Comparison of ENCODE assay signal across 17 cellular contexts in the genomic region with DNA sequence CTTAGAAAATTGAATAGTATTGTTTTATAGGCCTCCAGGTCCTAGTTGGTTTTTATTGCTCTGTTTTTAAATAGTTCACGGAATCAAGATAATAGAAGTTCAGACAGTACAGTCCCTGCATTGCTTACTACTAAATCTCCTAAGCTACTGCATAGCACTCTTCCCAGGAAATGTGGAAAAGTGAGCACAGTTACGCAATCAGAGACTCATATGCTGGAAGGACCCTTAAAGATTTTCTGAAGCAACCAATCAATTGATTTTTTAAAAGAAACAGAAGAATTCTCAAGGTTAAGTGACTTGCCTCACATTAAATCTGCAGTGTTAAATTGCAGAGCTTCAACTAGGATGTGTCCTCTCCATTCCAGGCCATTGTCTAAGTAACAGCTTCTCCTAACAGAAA. TPM values are rescaled to one million over a fixed set of nuclear protein-coding genes. Genes with fewer than 3 reads are reported as not detected.
DNase-seq lines count a peak whose midpoint lies in the region; ATAC-seq and TF ChIP-seq lines count a peak whose summit lies in the region.
"Had no signal": no experiment of that assay in that cellular context is flagged by ENCODE, and none has a peak within 500 bp of the region (broad histone marks: within the 10 kb centered on the region; RNA-seq: fewer than 3 reads in every experiment).

No MANE protein-coding gene starts in this region.

- no peaks in the 10 kb centered on the region for H3K9me3 Mint-ChIP-seq in Caco-2 (ENCODE audit: unreplicated experiment)

- H3K27ac Mint-ChIP-seq in Caco-2 (ENCODE audit: unreplicated experiment), result peak overlapping the region; percentile 84
- H3K27ac Mint-ChIP-seq: B cell; CD8-positive, alpha-beta T cell had no signal

- H3K4me1 ChIP-seq in Caco-2 (peaks cover 20% of the 10 kb centered on the region), right lobe of liver (peaks cover 0 to 7% (median 0%) of the 10 kb centered on the region in 4 donors), heart left ventricle (peaks cover 0 to 3% (median 0%) of the 10 kb centered on the region in 12 donors)
- H3K4me1 ChIP-seq: HAP-1 had no signal

- peaks cover 30% of the 10 kb centered on the region for H3K4me1 Mint-ChIP-seq in Caco-2 (ENCODE audit: low read depth, unreplicated experiment)
- H3K4me1 Mint-ChIP-seq: B cell had no signal

- CTCF ChIA-PET in Caco-2 (lab: Charles Lee), result no interaction called here

- H3K27ac ChIP-seq in right lobe of liver, result peak overlapping the region in 2 of 3 donors; percentile 44 to 51
- H3K27ac ChIP-seq in heart left ventricle, result no peak overlapping the region
- H3K27ac ChIP-seq: BLaER1 treated with 17β-estradiol and CSF1 and Interleukin-3, amounts not matched to agents 10 nM and 100 nM had no signal

- H3K4me3 Mint-ChIP-seq in Caco-2 (ENCODE audit: unreplicated experiment), result peak overlapping the region; percentile 18
- H3K4me3 Mint-ChIP-seq: B cell; CD8-positive, alpha-beta T cell had no signal

- H3K9me3 ChIP-seq in Caco-2 (no peaks in the 10 kb centered on the region), right lobe of liver (peaks cover 0 to 8% (median 0%) of the 10 kb centered on the region in 4 donors), heart left ventricle (peaks cover 0 to 20% (median 7%) of the 10 kb centered on the region in 12 donors)

- WGBS in right lobe of liver (ENCODE audit: insufficient coverage, low coverage, low lambda C conversion rate, missing lambda C conversion rate), result 62% methylated on average over 2 of the region's 2 CpGs
- 93 to 99% (median 95%) methylated on average over 2 of the region's 2 CpGs for WGBS in heart left ventricle, 4 donors

- TF ChIP-seq CTCF in Caco-2 (IDR thresholded peaks at IDR 0.05; ENCODE audit: insufficient read depth in 1 of 2, low read depth in 1 of 2, low read length in 1 of 2, severe bottlenecking in 1 of 2, unreplicated experiment in 1 of 2), result no peak
- TF ChIP-seq CTCF in fibroblast of villous mesenchyme (IDR thresholded peaks at IDR 0.05; ENCODE audit: insufficient read depth, low read depth, low read length), result no peak
- TF ChIP-seq CTCF in right lobe of liver (IDR thresholded peaks at IDR 0.05), result no peak
- TF ChIP-seq CTCF in heart left ventricle (IDR thresholded peaks at IDR 0.05), result no peak

- peak in 1 of 4 donors; percentile 21 for ATAC-seq in right lobe of liver
- ATAC-seq in HG03354 (IDR thresholded peaks at IDR 0.05; ENCODE audit: poor library complexity, severe bottlenecking, unreplicated experiment), result no peak
- no peak for ATAC-seq in heart left ventricle
- ATAC-seq: CD8-positive, alpha-beta T cell; GM12878 had no signal

- H3K36me3 ChIP-seq in Caco-2 (ENCODE audit: control insufficient read depth, insufficient read depth, low read length) (no peaks in the 10 kb centered on the region), right lobe of liver (no peaks in the 10 kb centered on the region), heart left ventricle (no peaks in the 10 kb centered on the region)
- H3K36me3 ChIP-seq: BLaER1 treated with 17β-estradiol and CSF1 and Interleukin-3, amounts not matched to agents 10 nM and 100 nM; HAP-1 had no signal

- H3K4me3 ChIP-seq in Caco-2 (ENCODE audit: low read depth, low read length) (no peak overlapping the region), fibroblast of villous mesenchyme (ENCODE audit: low read depth, low read length) (no peak overlapping the region), right lobe of liver (no peak overlapping the region), heart left ventricle (no peak overlapping the region)
- H3K4me3 ChIP-seq: BLaER1 treated with 17β-estradiol and CSF1 and Interleukin-3, amounts not matched to agents 10 nM and 100 nM; GM12878; HAP-1 had no signal

- H3K27me3 ChIP-seq in Caco-2 (replicated peaks; ENCODE audit: control insufficient read depth, insufficient read depth, low read length) (no peaks in the 10 kb centered on the region), right lobe of liver (no peaks in the 10 kb centered on the region), heart left ventricle (no peaks in the 10 kb centered on the region)
- H3K27me3 ChIP-seq: BLaER1 treated with 17β-estradiol and CSF1 and Interleukin-3, amounts not matched to agents 10 nM and 100 nM had no signal

- DNase-seq in Caco-2 (no peak), amniotic epithelial cell (ENCODE audit: low read depth) (peak; percentile 22), fibroblast of villous mesenchyme (ENCODE audit: low read depth) (peak; percentile 9), right lobe of liver (no peak), NCI-H1436 treated with DMSO at 0.1 percent for 48 hours (lab: John Stamatoyannopoulos, UW) (no peak), heart left ventricle (no peak)
- DNase-seq: 8988T; CD8-positive, alpha-beta T cell; DMS 273 treated with DMSO at 0.1 percent for 48 hours; DMS53; DND-41; EL had no signal

- no TSS peak for BruUV-seq in Caco-2 (replicated peaks; lab: Mats Ljungman, UMichigan)

- H3K36me3 Mint-ChIP-seq in Caco-2 (ENCODE audit: insufficient read depth, unreplicated experiment), result no peaks in the 10 kb centered on the region
- H3K36me3 Mint-ChIP-seq: CD8-positive, alpha-beta T cell had no signal

- intact Hi-C loops in Caco-2 (cut with micrococcal nuclease; ENCODE audit: unreplicated experiment) (no loop called here), right lobe of liver (cut with DNase I) (no loop called here), heart left ventricle (cut with DNase I) (loop anchor here in 2 of 10 donors (5.0 to 10.0 kb wide), 2 partner anchors 55 to 72 kb away; no protein-coding TSS in a partner anchor)

- H3K27me3 Mint-ChIP-seq in Caco-2 (ENCODE audit: insufficient read depth, unreplicated experiment), result no peaks in the 10 kb centered on the region

- POLR2A ChIA-PET in Caco-2 (lab: Charles Lee), result no interaction called here

- no peak for TF ChIP-seq POLR2A in right lobe of liver (IDR thresholded peaks at IDR 0.05)
- no peak for TF ChIP-seq POLR2A in heart left ventricle (IDR thresholded peaks at IDR 0.05)

RNA-seq across cellular contexts. Expression of a gene that starts 23.1 kb away (rescaled TPM):
- total RNA-seq in Caco-2 (2022), result 11.2 and 11.4 TPM in 2 replicates
- 18.7 and 19.9 TPM in 2 replicates for total RNA-seq in fibroblast of villous mesenchyme
- 10 to 100 TPM in 5 of 6 experiments, 1 to 10 TPM in 1; 8.0 to 13.5 (median 11.7) TPM for total RNA-seq in right lobe of liver
- 10 to 100 TPM; 23.2 to 43.1 (median 30.3) TPM for total RNA-seq in heart left ventricle
- polyA plus RNA-seq in heart left ventricle, result 10 to 100 TPM in 1 of 2 donors, 1 to 10 TPM in 1; 7.4 to 18.4 TPM

Comparison
In these comparisons a context has a peak if more than half of its experiments do, and no peak if none do; other contexts are left out.
1. DNase-seq: peak in amniotic epithelial cell (single experiment) and fibroblast of villous mesenchyme (single experiment); none in Caco-2 (0 of 2), right lobe of liver (0 of 3), NCI-H1436 treated with DMSO at 0.1 percent for 48 hours (single experiment) and heart left ventricle (0 of 5).
2. H3K27ac ChIP-seq: peak in right lobe of liver (2 of 3); none in heart left ventricle (0 of 12).